Comparison of ENCODE assay signal across 9 cellular contexts in the genomic region with DNA sequence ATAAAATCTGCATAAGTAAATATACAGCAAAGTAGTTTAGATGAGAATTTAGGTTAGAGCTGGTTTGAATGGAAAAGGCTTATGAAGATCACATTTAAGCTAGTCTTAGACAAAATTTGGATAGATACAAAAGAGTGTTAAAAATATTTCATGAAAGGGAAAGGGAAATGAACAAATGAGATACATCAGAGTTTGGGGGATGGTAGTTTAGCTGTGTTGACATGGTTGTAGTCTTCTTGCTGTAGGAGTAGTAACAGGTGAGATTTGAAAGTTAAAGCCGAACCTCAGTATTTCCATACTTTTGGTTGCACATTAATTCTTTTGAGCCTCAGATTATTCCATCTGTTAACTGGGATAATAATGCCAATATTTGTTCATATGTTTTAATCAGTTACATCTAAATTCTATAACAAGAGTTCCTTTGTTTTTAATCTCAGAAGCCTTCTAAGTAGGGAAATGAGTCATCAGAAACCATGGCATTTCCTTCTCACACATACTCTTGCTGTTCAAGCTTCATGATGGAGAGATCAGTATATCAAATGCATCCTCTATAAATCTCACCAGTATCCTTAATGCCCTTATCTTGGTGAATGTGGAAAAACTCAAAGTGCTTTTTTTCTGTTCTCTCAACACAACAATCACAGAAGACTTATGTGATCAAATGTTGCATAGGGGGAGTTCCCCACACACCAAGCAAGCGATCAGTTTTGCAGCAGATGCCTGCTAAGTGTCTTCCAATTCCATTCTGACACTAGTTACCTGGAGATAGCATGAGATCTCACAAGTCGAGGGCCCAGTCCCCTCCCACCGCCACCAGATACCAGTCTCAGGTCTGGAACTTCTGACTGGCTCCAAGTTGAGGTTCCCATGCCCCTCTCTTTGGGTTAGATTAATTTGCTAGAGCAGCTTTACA.
A peak's percentile ranks its signal among the peaks of the same experiment; 100 is the strongest.
DNase-seq lines count a peak whose midpoint lies in the region; ATAC-seq, FAIRE-seq and TF ChIP-seq lines count a peak whose summit lies in the region.
"Had no signal": no experiment of that assay in that cellular context is flagged by ENCODE, and none has a peak within 500 bp of the region (broad histone marks: within the 10 kb centered on the region; RNA-seq: fewer than 3 reads in every experiment).

No MANE protein-coding gene starts in this region.

- no peak for TF ChIP-seq CTCF in GM06990 (IDR thresholded peaks at IDR 0.05; ENCODE audit: insufficient read depth, low read length, poor library complexity, severe bottlenecking)

- peak; percentile 73 for FAIRE-seq in RCC 7860 (lab: Jason Lieb, UNC)
- FAIRE-seq: islet of Langerhans had no signal

- H3K4me3 ChIP-seq in GM06990 (replicated peaks; ENCODE audit: low read depth, low read length) = no peak overlapping the region

- H3K27me3 ChIP-seq in GM06990 (replicated peaks; ENCODE audit: control insufficient read depth, insufficient read depth, low read length) = no peaks in the 10 kb centered on the region

- peak; percentile 13 for DNase-seq in GM06990 (ENCODE audit: extremely low read depth, insufficient read length)
- DNase-seq in RCC 7860 (ENCODE audit: low spot score) = peak; percentile 34
- peak; percentile 84 for DNase-seq in foreskin melanocyte
- DNase-seq in NCI-H748 (lab: John Stamatoyannopoulos, UW; ENCODE audit: unreplicated experiment) = no peak
- no peak for DNase-seq in activated CD8-positive, alpha-beta memory T cell treated with anti-CD3 and anti-CD28 coated beads for 24 hours
- no peak for DNase-seq in SKM-1 treated with dmso at 0.1 percent for 144 hours (lab: John Stamatoyannopoulos, UW; ENCODE audit: unreplicated experiment)

- peak; percentile 85 for ATAC-seq in GM21786 (IDR thresholded peaks at IDR 0.05; ENCODE audit: unreplicated experiment)
- no peak for ATAC-seq in GM21447 (IDR thresholded peaks at IDR 0.05; ENCODE audit: unreplicated experiment)

- no peaks in the 10 kb centered on the region for H3K36me3 ChIP-seq in GM06990 (ENCODE audit: control insufficient read depth, insufficient read depth, low read length)

Comparison
In these comparisons a context has a peak if more than half of its experiments do, and no peak if none do; other contexts are left out.
1. DNase-seq: peak in GM06990 (single experiment), RCC 7860 (single experiment) and foreskin melanocyte (single experiment); none in NCI-H748 (single experiment), activated CD8-positive, alpha-beta memory T cell treated with anti-CD3 and anti-CD28 coated beads for 24 hours (single experiment) and SKM-1 treated with dmso at 0.1 percent for 144 hours (single experiment).